ENCODE assay signal across 1 cellular context in genomic region chr1:55209247-55209646, GRCh38.
A peak's percentile ranks its signal among the peaks of the same experiment; 100 is the strongest.
TF ChIP-seq lines count a peak whose summit lies in the region.

No MANE protein-coding gene starts in this region.

TF ChIP-seq in K562, 482 proteins besides CTCF, POLR2A, EP300 and RAD21 (continued from another document):
- peak; percentile 30; the same call in 1 of the 2 replicates for TF ChIP-seq ZNF407 (IDR thresholded peaks at IDR 0.05; ENCODE audit: low read depth)
- peak; percentile 72 for TF ChIP-seq ZFP36 (IDR thresholded peaks at IDR 0.05; ENCODE audit: low read depth, low read length, partially characterized antibody)
- no peak for TF ChIP-seq POLR2AphosphoS2 (IDR thresholded peaks at IDR 0.05; ENCODE audit: low read length)
- 0 out of 2 replicates have a peak, but pooled peaks have one; percentile 19 for TF ChIP-seq SOX6 (IDR thresholded peaks at IDR 0.05)
- peak; percentile 55 for TF ChIP-seq PRDM10 (IDR thresholded peaks at IDR 0.05; ENCODE audit: partially characterized antibody)
- TF ChIP-seq, protein P1, sequence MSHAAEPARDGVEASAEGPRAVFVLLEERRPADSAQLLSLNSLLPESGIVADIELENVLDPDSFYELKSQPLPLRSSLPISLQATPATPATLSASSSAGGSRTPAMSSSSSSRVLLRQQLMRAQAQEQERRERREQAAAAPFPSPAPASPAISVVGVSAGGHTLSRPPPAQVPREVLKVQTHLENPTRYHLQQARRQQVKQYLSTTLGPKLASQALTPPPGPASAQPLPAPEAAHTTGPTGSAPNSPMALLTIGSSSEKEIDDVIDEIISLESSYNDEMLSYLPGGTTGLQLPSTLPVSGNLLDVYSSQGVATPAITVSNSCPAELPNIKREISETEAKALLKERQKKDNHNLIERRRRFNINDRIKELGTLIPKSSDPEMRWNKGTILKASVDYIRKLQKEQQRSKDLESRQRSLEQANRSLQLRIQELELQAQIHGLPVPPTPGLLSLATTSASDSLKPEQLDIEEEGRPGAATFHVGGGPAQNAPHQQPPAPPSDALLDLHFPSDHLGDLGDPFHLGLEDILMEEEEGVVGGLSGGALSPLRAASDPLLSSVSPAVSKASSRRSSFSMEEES (CRISPR knock-in tag; IDR thresholded peaks at IDR 0.05), result no peak
- no peak for TF ChIP-seq CREB3 (tag; conservative IDR thresholded peaks at IDR 0.05; ENCODE audit: low read depth)
- no peak for TF ChIP-seq NRF1 (conservative IDR thresholded peaks at IDR 0.05 in 1 of 2, IDR thresholded peaks at IDR 0.05 in 1 of 2)
- TF ChIP-seq, protein P2, sequence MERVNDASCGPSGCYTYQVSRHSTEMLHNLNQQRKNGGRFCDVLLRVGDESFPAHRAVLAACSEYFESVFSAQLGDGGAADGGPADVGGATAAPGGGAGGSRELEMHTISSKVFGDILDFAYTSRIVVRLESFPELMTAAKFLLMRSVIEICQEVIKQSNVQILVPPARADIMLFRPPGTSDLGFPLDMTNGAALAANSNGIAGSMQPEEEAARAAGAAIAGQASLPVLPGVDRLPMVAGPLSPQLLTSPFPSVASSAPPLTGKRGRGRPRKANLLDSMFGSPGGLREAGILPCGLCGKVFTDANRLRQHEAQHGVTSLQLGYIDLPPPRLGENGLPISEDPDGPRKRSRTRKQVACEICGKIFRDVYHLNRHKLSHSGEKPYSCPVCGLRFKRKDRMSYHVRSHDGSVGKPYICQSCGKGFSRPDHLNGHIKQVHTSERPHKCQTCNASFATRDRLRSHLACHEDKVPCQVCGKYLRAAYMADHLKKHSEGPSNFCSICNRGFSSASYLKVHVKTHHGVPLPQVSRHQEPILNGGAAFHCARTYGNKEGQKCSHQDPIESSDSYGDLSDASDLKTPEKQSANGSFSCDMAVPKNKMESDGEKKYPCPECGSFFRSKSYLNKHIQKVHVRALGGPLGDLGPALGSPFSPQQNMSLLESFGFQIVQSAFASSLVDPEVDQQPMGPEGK (CRISPR knock-in tag; IDR thresholded peaks at IDR 0.05; ENCODE audit: borderline replicate concordance), result no peak
- TF ChIP-seq HDAC2 (IDR thresholded peaks at IDR 0.05), result 0 out of 2 replicates have a peak, but pooled peaks have one; percentile 20
- TF ChIP-seq CBX3 (IDR thresholded peaks at IDR 0.05; ENCODE audit: borderline replicate concordance in 1 of 2, low read length in 2 of 2), result peak in 1 of 2 experiments; percentile 57; a peak in 1 of 3 replicates
- no peak for TF ChIP-seq FOSL1 (tag; conservative IDR thresholded peaks at IDR 0.05)
